ENCODE assay signal across 8 cellular contexts in the genomic region with DNA sequence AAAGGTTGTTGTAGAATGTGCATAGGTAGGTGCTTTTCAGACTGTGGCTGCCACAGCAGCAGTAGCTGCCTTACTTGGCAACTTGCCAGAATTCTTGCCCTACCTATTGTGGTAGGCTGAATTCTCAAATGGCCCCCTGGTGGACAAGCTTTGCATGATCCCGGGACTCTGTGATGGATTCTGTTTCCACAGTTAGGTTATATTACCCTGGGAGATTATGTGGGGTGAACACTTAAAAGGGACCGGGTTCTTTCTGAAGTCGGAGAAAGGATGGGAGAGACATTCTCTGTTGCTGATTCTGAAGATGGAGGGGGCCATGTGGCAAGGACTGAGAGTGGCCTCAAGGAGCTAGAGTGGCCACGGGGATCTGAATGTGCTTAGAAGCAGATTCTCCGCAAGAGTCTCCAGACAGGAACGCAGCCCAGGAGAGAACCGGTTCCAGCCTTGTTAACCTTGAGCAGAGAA. TPM values are rescaled to one million over a fixed set of nuclear protein-coding genes. Genes with fewer than 3 reads are reported as not detected.
DNase-seq lines count a peak whose midpoint lies in the region; ATAC-seq and TF ChIP-seq lines count a peak whose summit lies in the region.

No MANE protein-coding gene starts in this region.

- no peak overlapping the region for H2AFZ ChIP-seq in PC-3 (ENCODE audit: low read length)

- no peaks in the 10 kb centered on the region for H4K20me1 ChIP-seq in PC-3 (ENCODE audit: low read length)

- H3F3A ChIP-seq in PC-3 (ENCODE audit: low read length, unreplicated experiment), result no peaks in the 10 kb centered on the region

- no peak overlapping the region for H3K27ac ChIP-seq in CD4-positive, alpha-beta memory T cell (ENCODE audit: low read depth, low read length)
- H3K27ac ChIP-seq in HEK293 (ENCODE audit: extremely low read depth, low read depth, low read length), result no peak overlapping the region
- H3K27ac ChIP-seq in PC-3 (ENCODE audit: low read length), result no peak overlapping the region

- H3K4me1 ChIP-seq in CD4-positive, alpha-beta memory T cell (ENCODE audit: insufficient read depth, low read length), result no peaks in the 10 kb centered on the region
- H3K4me1 ChIP-seq in HEK293 (ENCODE audit: control insufficient read depth, insufficient read depth, low read length) (no peaks in the 10 kb centered on the region), PC-3 (ENCODE audit: insufficient read depth, low read length) (peaks cover 26% of the 10 kb centered on the region)

- ATAC-seq in PC-3 (peak; percentile 80), HG02885 (IDR thresholded peaks at IDR 0.05; ENCODE audit: poor library complexity, unreplicated experiment) (no peak)
- peak; percentile 39 to 57 for ATAC-seq in activated naive CD4-positive, alpha-beta T cell treated with anti-CD3 and anti-CD28 coated beads, Interleukin-2, amount 50 U/mL, for 72 hours

- H3K4me1 Mint-ChIP-seq in CD4-positive, alpha-beta memory T cell, result peaks cover 0 to 3% (median 0%) of the 10 kb centered on the region in 4 donors

- no TSS peak for BruUV-seq in PC-3 (replicated peaks; lab: Mats Ljungman, UMichigan)

- H3K36me3 ChIP-seq in CD4-positive, alpha-beta memory T cell (ENCODE audit: insufficient read depth, low read length), result no peaks in the 10 kb centered on the region
- no peaks in the 10 kb centered on the region for H3K36me3 ChIP-seq in HEK293 (ENCODE audit: control insufficient read depth in 2 of 2, insufficient read depth in 1 of 2, low read length in 2 of 2)
- no peaks in the 10 kb centered on the region for H3K36me3 ChIP-seq in PC-3 (ENCODE audit: low read depth, low read length)

- H3K9ac ChIP-seq in PC-3 (ENCODE audit: low read length), result no peak overlapping the region

- no peaks in the 10 kb centered on the region for H3K79me2 ChIP-seq in PC-3 (ENCODE audit: low read length)

- H3K4me2 ChIP-seq in PC-3 (ENCODE audit: low read length), result no peak overlapping the region

- peak; percentile 29 to 43 (median 40) for DNase-seq in CD4-positive, alpha-beta memory T cell
- DNase-seq in PC-3, result peak; percentile 93
- DNase-seq in activated naive CD4-positive, alpha-beta T cell treated with anti-CD3 and anti-CD28 coated beads, Interleukin-2, amount 50 U/mL, for 72 hours (ENCODE audit: low spot score in 2 of 2), result peak in 1 of 2 donors; percentile 44
- peak; percentile 56 for DNase-seq in hepatic stellate cell (ENCODE audit: low spot score)
- peak; percentile 28 to 32 for DNase-seq in stimulated activated CD4-positive, alpha-beta T cell treated with anti-CD3 and anti-CD28 coated beads, Interleukin-15, amount 100 ng/mL, for 48 hours (ENCODE audit: low read depth in 2 of 2)
- no peak for DNase-seq in HuH-7.5 (ENCODE audit: low spot score)

- POLR2A ChIA-PET in CD4-positive, alpha-beta memory T cell (lab: Charles Lee; ENCODE audit: partially characterized antibody), result no interaction called here
- POLR2A ChIA-PET in HEK293 (lab: Yijun Ruan, JAX), result no interaction called here
- POLR2A ChIA-PET in PC-3 (lab: Charles Lee; ENCODE audit: unreplicated experiment), result no interaction called here

- peaks cover 0 to 15% of the 10 kb centered on the region in 2 donors for H3K36me3 Mint-ChIP-seq in CD4-positive, alpha-beta memory T cell
- H3K36me3 Mint-ChIP-seq in activated naive CD4-positive, alpha-beta T cell treated with anti-CD3 and anti-CD28 coated beads, Interleukin-2, amount 50 U/mL, for 72 hours, result peaks cover 11 to 14% of the 10 kb centered on the region in 2 donors

- H3K27ac Mint-ChIP-seq in CD4-positive, alpha-beta memory T cell, result no peak overlapping the region
- peak overlapping the region in 1 of 2 donors; percentile 56 for H3K27ac Mint-ChIP-seq in activated naive CD4-positive, alpha-beta T cell treated with anti-CD3 and anti-CD28 coated beads, Interleukin-2, amount 50 U/mL, for 72 hours

- TF ChIP-seq CTCF in HEK293 (tag by site-specific recombination; IDR thresholded peaks at IDR 0.05) (no peak), PC-3 (conservative IDR thresholded peaks at IDR 0.05; ENCODE audit: low read depth, low read length) (peak; percentile 91)

- CTCF ChIA-PET in CD4-positive, alpha-beta memory T cell (lab: Charles Lee; ENCODE audit: partially characterized antibody), result no interaction called here
- CTCF ChIA-PET in HEK293 (lab: Yijun Ruan, JAX), result interaction anchor here (0.6 to 3.5 kb wide), 20 partner anchors 9 to 1295 kb away, joined by 3 to 38 read pairs (median 4); a partner anchor contains a TSS
- CTCF ChIA-PET in PC-3 (lab: Charles Lee), result interaction anchor here (0.7 to 1.7 kb wide), 4 partner anchors 9 to 59 kb away, joined by 3 to 11 read pairs (median 6); no protein-coding TSS in a partner anchor

- intact Hi-C loops in CD4-positive, alpha-beta memory T cell (cut with micrococcal nuclease), result no loop called here
- intact Hi-C loops in PC-3 (cut with micrococcal nuclease), result loop anchor here (2.0 kb wide), 2 partner anchors 17 to 55 kb away; no protein-coding TSS in a partner anchor

- H3K27me3 ChIP-seq in CD4-positive, alpha-beta memory T cell (ENCODE audit: insufficient read depth, low read length), result no peaks in the 10 kb centered on the region
- H3K27me3 ChIP-seq in PC-3 (ENCODE audit: low read length), result no peaks in the 10 kb centered on the region

- H3K9me3 ChIP-seq in CD4-positive, alpha-beta memory T cell (ENCODE audit: control insufficient read depth in 1 of 2, low read length in 2 of 2), result no peaks in the 10 kb centered on the region
- H3K9me3 ChIP-seq in HEK293 (ENCODE audit: control insufficient read depth, insufficient read depth, low read depth, low read length), result no peaks in the 10 kb centered on the region
- no peaks in the 10 kb centered on the region for H3K9me3 ChIP-seq in PC-3 (ENCODE audit: low read length)

- no peaks in the 10 kb centered on the region for H3K27me3 Mint-ChIP-seq in CD4-positive, alpha-beta memory T cell

- H3K4me3 ChIP-seq in CD4-positive, alpha-beta memory T cell (ENCODE audit: low read length in 2 of 2), result no peak overlapping the region
- H3K4me3 ChIP-seq in HEK293 (ENCODE audit: low read depth, low read length), result no peak overlapping the region
- H3K4me3 ChIP-seq in PC-3 (ENCODE audit: low read length), result no peak overlapping the region

- no peaks in the 10 kb centered on the region for H3K9me2 ChIP-seq in PC-3 (replicated peaks; ENCODE audit: low read length)

- H3K4me3 Mint-ChIP-seq in CD4-positive, alpha-beta memory T cell, result no peak overlapping the region

- H3K9me3 Mint-ChIP-seq in CD4-positive, alpha-beta memory T cell, result peaks cover 0 to 4% (median 0%) of the 10 kb centered on the region in 8 donors
- peaks cover 3 to 5% of the 10 kb centered on the region in 2 donors for H3K9me3 Mint-ChIP-seq in activated naive CD4-positive, alpha-beta T cell treated with anti-CD3 and anti-CD28 coated beads, Interleukin-2, amount 50 U/mL, for 72 hours

TF ChIP-seq in HEK293, 187 proteins besides CTCF, POLR2A, EP300 and RAD21 (continues in another document):
- TF ChIP-seq ZNF350 (tag by site-specific recombination; IDR thresholded peaks at IDR 0.05) (peak; percentile 96), ZNF677 (tag by site-specific recombination; IDR thresholded peaks at IDR 0.05) (0 out of 2 replicates have a peak, but pooled peaks have one; percentile 18), ZNF174 (tag by site-specific recombination; IDR thresholded peaks at IDR 0.05) (peak; percentile 91), ZSCAN16 (tag by site-specific recombination; IDR thresholded peaks at IDR 0.05) (no peak), ZBTB21 (tag by site-specific recombination; IDR thresholded peaks at IDR 0.05) (no peak), ZNF214 (tag by site-specific recombination; IDR thresholded peaks at IDR 0.05; ENCODE audit: borderline replicate concordance) (peak; percentile 64; the same call in 1 of the 2 replicates), ZNF571 (tag by site-specific recombination; IDR thresholded peaks at IDR 0.05) (0 out of 2 replicates have a peak, but pooled peaks have one; percentile 25)
- TF ChIP-seq, protein P1, sequence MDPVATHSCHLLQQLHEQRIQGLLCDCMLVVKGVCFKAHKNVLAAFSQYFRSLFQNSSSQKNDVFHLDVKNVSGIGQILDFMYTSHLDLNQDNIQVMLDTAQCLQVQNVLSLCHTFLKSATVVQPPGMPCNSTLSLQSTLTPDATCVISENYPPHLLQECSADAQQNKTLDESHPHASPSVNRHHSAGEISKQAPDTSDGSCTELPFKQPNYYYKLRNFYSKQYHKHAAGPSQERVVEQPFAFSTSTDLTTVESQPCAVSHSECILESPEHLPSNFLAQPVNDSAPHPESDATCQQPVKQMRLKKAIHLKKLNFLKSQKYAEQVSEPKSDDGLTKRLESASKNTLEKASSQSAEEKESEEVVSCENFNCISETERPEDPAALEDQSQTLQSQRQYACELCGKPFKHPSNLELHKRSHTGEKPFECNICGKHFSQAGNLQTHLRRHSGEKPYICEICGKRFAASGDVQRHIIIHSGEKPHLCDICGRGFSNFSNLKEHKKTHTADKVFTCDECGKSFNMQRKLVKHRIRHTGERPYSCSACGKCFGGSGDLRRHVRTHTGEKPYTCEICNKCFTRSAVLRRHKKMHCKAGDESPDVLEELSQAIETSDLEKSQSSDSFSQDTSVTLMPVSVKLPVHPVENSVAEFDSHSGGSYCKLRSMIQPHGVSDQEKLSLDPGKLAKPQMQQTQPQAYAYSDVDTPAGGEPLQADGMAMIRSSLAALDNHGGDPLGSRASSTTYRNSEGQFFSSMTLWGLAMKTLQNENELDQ (tag by site-specific recombination; IDR thresholded peaks at IDR 0.05; ENCODE audit: low read depth), result 0 out of 2 replicates have a peak, but pooled peaks have one; percentile 27
- TF ChIP-seq, protein P2, sequence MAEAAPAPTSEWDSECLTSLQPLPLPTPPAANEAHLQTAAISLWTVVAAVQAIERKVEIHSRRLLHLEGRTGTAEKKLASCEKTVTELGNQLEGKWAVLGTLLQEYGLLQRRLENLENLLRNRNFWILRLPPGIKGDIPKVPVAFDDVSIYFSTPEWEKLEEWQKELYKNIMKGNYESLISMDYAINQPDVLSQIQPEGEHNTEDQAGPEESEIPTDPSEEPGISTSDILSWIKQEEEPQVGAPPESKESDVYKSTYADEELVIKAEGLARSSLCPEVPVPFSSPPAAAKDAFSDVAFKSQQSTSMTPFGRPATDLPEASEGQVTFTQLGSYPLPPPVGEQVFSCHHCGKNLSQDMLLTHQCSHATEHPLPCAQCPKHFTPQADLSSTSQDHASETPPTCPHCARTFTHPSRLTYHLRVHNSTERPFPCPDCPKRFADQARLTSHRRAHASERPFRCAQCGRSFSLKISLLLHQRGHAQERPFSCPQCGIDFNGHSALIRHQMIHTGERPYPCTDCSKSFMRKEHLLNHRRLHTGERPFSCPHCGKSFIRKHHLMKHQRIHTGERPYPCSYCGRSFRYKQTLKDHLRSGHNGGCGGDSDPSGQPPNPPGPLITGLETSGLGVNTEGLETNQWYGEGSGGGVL (tag by site-specific recombination; IDR thresholded peaks at IDR 0.05), result 0 out of 2 replicates have a peak, but pooled peaks have one; percentile 15

RNA-seq across cellular contexts. Expression of a gene that starts 32.1 kb away (rescaled TPM):
- under 1 TPM; 0.17 to 0.22 TPM for total RNA-seq in CD4-positive, alpha-beta memory T cell
- polyA plus RNA-seq in CD4-positive, alpha-beta memory T cell, result under 1 TPM in 1 of 2 donors, not detected in 1; 0.14 TPM
- total RNA-seq in PC-3 (2014; rRNA removed), result 0.58 and 0.69 TPM in 2 replicates
- under 1 TPM in 1 of 2 donors, not detected in 1; 0.27 TPM for total RNA-seq in activated naive CD4-positive, alpha-beta T cell treated with anti-CD3 and anti-CD28 coated beads, Interleukin-2, amount 50 U/mL, for 72 hours
